ENCODE assay signal across 1 cellular context in the genomic region with DNA sequence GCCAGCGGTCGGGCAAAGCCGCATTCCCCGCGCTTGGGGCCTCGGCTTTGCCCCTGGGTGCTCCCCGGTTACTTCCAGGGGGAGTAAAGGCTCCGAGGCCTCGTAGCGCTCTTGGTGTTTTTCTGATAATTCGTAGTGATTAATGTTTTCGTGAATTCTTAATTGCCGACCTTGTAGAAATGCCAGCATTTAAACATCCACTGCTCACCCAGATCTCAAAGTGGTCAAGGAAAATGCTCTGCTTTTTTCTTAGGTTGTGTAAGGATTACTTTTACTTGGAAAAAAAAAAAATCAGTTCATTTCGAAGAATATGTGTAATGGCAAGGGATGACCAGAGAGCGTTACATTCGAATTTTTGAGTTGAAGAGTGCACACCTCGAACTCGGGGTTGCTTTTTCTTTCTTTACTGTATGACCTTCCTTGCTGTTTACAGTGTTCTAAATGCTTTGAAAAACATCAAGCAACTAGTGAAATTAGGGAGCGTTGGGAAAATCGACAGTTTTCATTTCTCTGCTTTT.
A peak's percentile ranks its signal among the peaks of the same experiment; 100 is the strongest.
TF ChIP-seq lines count a peak whose summit lies in the region.

No MANE protein-coding gene starts in this region.

TF ChIP-seq in HepG2, 621 proteins besides CTCF, POLR2A, EP300 and RAD21:
- no peak for TF ChIP-seq ZNF407 (CRISPR knock-in tag; IDR thresholded peaks at IDR 0.05; ENCODE audit: not compliant biosample characterization)
- peak; percentile 59; the same call in 1 of the 2 replicates for TF ChIP-seq ZSCAN29 (CRISPR knock-in tag; conservative IDR thresholded peaks at IDR 0.05)
- TF ChIP-seq DMAP1 (CRISPR knock-in tag; IDR thresholded peaks at IDR 0.05) = 0 out of 2 replicates have a peak, but pooled peaks have one; percentile 12
- TF ChIP-seq AGO2 (optimal IDR thresholded peaks at IDR 0.05; ENCODE audit: low read depth, low read length) = peak; percentile 10
- TF ChIP-seq HOXA9 (CRISPR knock-in tag; IDR thresholded peaks at IDR 0.05; ENCODE audit: borderline replicate concordance) = 0 out of 2 replicates have a peak, but pooled peaks have one; percentile 0
- TF ChIP-seq TEAD3 (CRISPR knock-in tag; optimal IDR thresholded peaks at IDR 0.05; ENCODE audit: borderline replicate concordance) = no peak
- no peak for TF ChIP-seq MED8 (CRISPR knock-in tag; IDR thresholded peaks at IDR 0.05; ENCODE audit: insufficient replicate concordance)
- peak; percentile 38; the same call in 1 of the 2 replicates for TF ChIP-seq ZNF777 (CRISPR knock-in tag; IDR thresholded peaks at IDR 0.05)
- TF ChIP-seq ZNF441 (CRISPR knock-in tag; IDR thresholded peaks at IDR 0.05; ENCODE audit: borderline replicate concordance) = 0 out of 2 replicates have a peak, but pooled peaks have one; percentile 11
